Comparison of ENCODE assay signal across 29 cellular contexts in genomic region chrX:47360423-47361179, GRCh38. TPM values are rescaled to one million over a fixed set of nuclear protein-coding genes. Genes with fewer than 3 reads are reported as not detected.
DNase-seq lines count a peak whose midpoint lies in the region; ATAC-seq, FAIRE-seq and TF ChIP-seq lines count a peak whose summit lies in the region.
"Had no signal": no experiment of that assay in that cellular context is flagged by ENCODE, and none has a peak within 500 bp of the region (broad histone marks: within the 10 kb centered on the region; RNA-seq: fewer than 3 reads in every experiment).

No MANE protein-coding gene starts in this region.

- no peak for TF ChIP-seq POLR2A in erythroblast (IDR thresholded peaks at IDR 0.05; ENCODE audit: low read length)

- H3K4me2 ChIP-seq in OCI-LY7 (ENCODE audit: low read length), result peak overlapping the region; percentile 75; the same call in 1 of the 2 replicates
- H3K4me2 ChIP-seq: BLaER1 treated with 17β-estradiol and CSF1 and Interleukin-3, amounts not matched to agents 10 nM and 100 nM had no signal

- DNase-seq in OCI-LY7 (ENCODE audit: low spot score), result no peak
- no peak for DNase-seq in frontal cortex (ENCODE audit: low spot score in 2 of 2)
- no peak for DNase-seq in pancreas
- no peak for DNase-seq in erythroblast (lab: John Stamatoyannopoulos, UW)
- no peak for DNase-seq in cardiac septum (ENCODE audit: low spot score)
- DNase-seq: ACHN; activated CD4-positive, alpha-beta T cell treated with anti-CD3 and anti-CD28 coated beads for 4 hours; activated naive CD4-positive, alpha-beta T cell; activated T-cell treated with anti-CD3 and anti-CD28 coated beads, Interleukin-2, amount 50 U/mL, for 48 hours; Calu3; EL; KBM-7; left cardiac atrium; NK-92 treated with Interleukin-12 subunit alpha and Interleukin-12 subunit beta, amount 100 ng/mL, for 24 hours; occipital lobe; retina; spleen; stimulated activated CD4-positive, alpha-beta T cell treated with anti-CD3 and anti-CD28 coated beads, Interleukin-2, amount 100 ng/mL, for 48 hours had no signal

- BruUV-seq in OCI-LY7 (replicated peaks; lab: Mats Ljungman, UMichigan), result no TSS peak

- no peaks in the 10 kb centered on the region for H3K27me3 ChIP-seq in pancreas
- H3K27me3 ChIP-seq: SJSA1, spleen had no signal

- peak; percentile 97 for FAIRE-seq in G401.6 (lab: Jason Lieb, UNC)
- peak; percentile 55 for FAIRE-seq in frontal cortex (lab: Jason Lieb, UNC)
- peak; percentile 41 for FAIRE-seq in pancreas (lab: Jason Lieb, UNC)
- FAIRE-seq: bronchial epithelial cell, RCC 7860 had no signal

- H2AFZ ChIP-seq in OCI-LY7 (ENCODE audit: low read length), result peak overlapping the region; percentile 78; the same call in 1 of the 2 replicates

- H3K9me3 ChIP-seq in OCI-LY7 (ENCODE audit: low read length), result no peaks in the 10 kb centered on the region
- H3K9me3 ChIP-seq in pancreas, result no peaks in the 10 kb centered on the region
- H3K9me3 ChIP-seq: SJSA1, spleen had no signal

- H3K4me1 ChIP-seq in OCI-LY7 (ENCODE audit: insufficient read depth, low read length, poor library complexity, severe bottlenecking) (peaks cover 29% of the 10 kb centered on the region), pancreas (no peaks in the 10 kb centered on the region)
- H3K4me1 ChIP-seq: SJSA1 had no signal

- no peaks in the 10 kb centered on the region for H3K79me2 ChIP-seq in OCI-LY7 (ENCODE audit: insufficient read depth, low read depth, low read length)

- intact Hi-C loops in OCI-LY7 (cut with micrococcal nuclease; ENCODE audit: unreplicated experiment), result loop anchor here (10.0 kb wide), 1 partner anchor 124 kb away; the partner anchor contains the start of gene ZNF41
- intact Hi-C loops in pancreas (cut with DNase I), result no loop called here
- intact Hi-C loops in cardiac septum (cut with DNase I), result loop anchor here (10.0 kb wide), 1 partner anchor 146 kb away; the partner anchor contains the start of gene CDK16

- POLR2A ChIA-PET in OCI-LY7 (lab: Charles Lee), result no interaction called here

- H3K9me2 ChIP-seq in OCI-LY7 (ENCODE audit: insufficient read depth, low read length), result no peaks in the 10 kb centered on the region

- H3K4me3 ChIP-seq in OCI-LY7 (ENCODE audit: low read depth, low read length, poor library complexity, severe bottlenecking) (no peak overlapping the region), pancreas (no peak overlapping the region)
- H3K4me3 ChIP-seq: BLaER1 treated with 17β-estradiol and CSF1 and Interleukin-3, amounts not matched to agents 10 nM and 100 nM; SJSA1 had no signal

- H3K36me3 ChIP-seq in OCI-LY7 (ENCODE audit: insufficient read depth, low read length), result no peaks in the 10 kb centered on the region
- no peaks in the 10 kb centered on the region for H3K36me3 ChIP-seq in pancreas
- H3K36me3 ChIP-seq: BLaER1 treated with 17β-estradiol and CSF1 and Interleukin-3, amounts not matched to agents 10 nM and 100 nM; SJSA1; spleen had no signal

- CTCF ChIA-PET in OCI-LY7 (lab: Charles Lee; ENCODE audit: unreplicated experiment), result no interaction called here

- TF ChIP-seq CTCF in OCI-LY7 (conservative IDR thresholded peaks at IDR 0.05; ENCODE audit: low read length) (no peak), pancreas (IDR thresholded peaks at IDR 0.05) (no peak)

- WGBS in pancreas, 2 donors, result 73 to 76% methylated on average over 7 of the region's 7 CpGs

- no peaks in the 10 kb centered on the region for H4K20me1 ChIP-seq in OCI-LY7 (ENCODE audit: insufficient read depth, low read length)
- H4K20me1 ChIP-seq: BLaER1 treated with 17β-estradiol and CSF1 and Interleukin-3, amounts not matched to agents 10 nM and 100 nM had no signal

- ATAC-seq in pancreas (no peak), HG03520 (IDR thresholded peaks at IDR 0.05; ENCODE audit: unreplicated experiment) (no peak), GM18511 (IDR thresholded peaks at IDR 0.05; ENCODE audit: unreplicated experiment) (no peak)
- ATAC-seq: stimulated activated effector memory CD8-positive, alpha-beta T cell treated with anti-CD3 and anti-CD28 coated beads, Interleukin-12 subunit alpha, Interleukin-12 subunit beta, amount 100 ng/mL, for 72 hours had no signal

- H3K27ac ChIP-seq in OCI-LY7 (ENCODE audit: low read depth, low read length, poor library complexity, severe bottlenecking), result peak overlapping the region; percentile 74
- no peak overlapping the region for H3K27ac ChIP-seq in pancreas
- H3K27ac ChIP-seq: BLaER1 treated with 17β-estradiol and CSF1 and Interleukin-3, amounts not matched to agents 10 nM and 100 nM; SJSA1 had no signal

RNA-seq across cellular contexts. Expression of gene ZNF157, which starts 9.8 kb away (rescaled TPM):
- 0.62 and 1.0 TPM in 2 replicates for total RNA-seq in OCI-LY7 (2014; rRNA removed; shearing (Covaris generic))
- total RNA-seq in OCI-LY7 (2022), result 1.4 and 1.7 TPM in 2 replicates
- 4.9 TPM for total RNA-seq in frontal cortex
- under 1 TPM in 5 of 6 donors, not detected in 1; 0.04 to 0.28 (median 0.14) TPM for total RNA-seq in pancreas
- under 1 TPM; 0.08 to 0.14 TPM for polyA plus RNA-seq in pancreas
- 0.11 TPM for total RNA-seq in cardiac septum
- total RNA-seq: bronchial epithelial cell, Calu3, glomerular endothelial cell, NCI-H460, SJSA1 had no signal
- polyA plus RNA-seq: adipose tissue had no signal

Comparison
In these comparisons a context has a peak if more than half of its experiments do, and no peak if none do; other contexts are left out.
1. intact Hi-C loops: an anchor here in OCI-LY7 (10.0 kb wide) and cardiac septum (10.0 kb wide); none called in pancreas.